In the genomic region with DNA sequence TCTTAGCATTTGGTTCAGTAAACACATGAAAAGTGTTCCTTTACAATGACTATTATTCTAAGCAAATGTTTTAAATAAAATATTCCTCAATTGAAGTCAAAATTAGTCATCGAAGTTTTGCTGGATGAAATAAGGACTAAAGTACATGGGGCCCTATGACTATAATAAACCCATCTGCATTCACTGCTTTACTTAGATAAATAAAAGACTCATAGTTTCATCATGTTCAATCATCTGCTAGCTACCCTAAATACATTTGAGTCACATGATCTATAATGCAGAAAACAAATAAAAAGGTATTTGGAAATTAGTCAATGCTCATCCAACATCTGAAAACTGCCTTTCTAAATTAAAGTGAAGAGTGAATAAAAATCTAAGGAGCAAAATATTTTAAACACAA, we compare ENCODE assay signal across 9 cellular contexts.
A peak's percentile ranks its signal among the peaks of the same experiment; 100 is the strongest.
DNase-seq lines count a peak whose midpoint lies in the region; ATAC-seq and TF ChIP-seq lines count a peak whose summit lies in the region.
"Had no signal": no experiment of that assay in that cellular context is flagged by ENCODE, and none has a peak within 500 bp of the region (broad histone marks: within the 10 kb centered on the region; RNA-seq: fewer than 3 reads in every experiment).

No MANE protein-coding gene starts in this region.

- H3K9me3 Mint-ChIP-seq in HFFc6 (peaks cover 4% of the 10 kb centered on the region), memory B cell (peaks cover 3% of the 10 kb centered on the region)
- peaks cover 15% of the 10 kb centered on the region for H3K9me3 Mint-ChIP-seq in activated CD8-positive, alpha-beta T cell treated with anti-CD3 and anti-CD28 coated beads, Interleukin-2, amount 10 ng/mL, durations not matched to agents 7 days and 5 days (ENCODE audit: insufficient read depth)

- H3K27me3 Mint-ChIP-seq in HFFc6 (ENCODE audit: insufficient read depth) (no peaks in the 10 kb centered on the region), memory B cell (no peaks in the 10 kb centered on the region)
- H3K27me3 Mint-ChIP-seq in activated CD8-positive, alpha-beta T cell treated with anti-CD3 and anti-CD28 coated beads, Interleukin-2, amount 10 ng/mL, durations not matched to agents 7 days and 5 days (ENCODE audit: low read depth), result no peaks in the 10 kb centered on the region

- H3K27ac Mint-ChIP-seq in HFFc6 (peak overlapping the region; percentile 76), memory B cell (peak overlapping the region; percentile 67)
- H3K27ac Mint-ChIP-seq in activated CD8-positive, alpha-beta T cell treated with anti-CD3 and anti-CD28 coated beads, Interleukin-2, amount 10 ng/mL, durations not matched to agents 7 days and 5 days, result peak overlapping the region; percentile 86

- CTCF ChIA-PET in activated CD8-positive, alpha-beta T cell treated with anti-CD3 and anti-CD28 coated beads, Interleukin-2, amount 10 ng/mL, durations not matched to agents 7 days and 5 days (lab: Charles Lee), result interaction anchor here (1.2 to 2.7 kb wide), 2 partner anchors 9 to 78 kb away, joined by 4 to 11 read pairs; no protein-coding TSS in a partner anchor

- H3K36me3 Mint-ChIP-seq in HFFc6 (ENCODE audit: low read depth) (peaks cover 28% of the 10 kb centered on the region), memory B cell (peaks cover 9% of the 10 kb centered on the region)
- peaks cover 53% of the 10 kb centered on the region for H3K36me3 Mint-ChIP-seq in activated CD8-positive, alpha-beta T cell treated with anti-CD3 and anti-CD28 coated beads, Interleukin-2, amount 10 ng/mL, durations not matched to agents 7 days and 5 days (ENCODE audit: low read depth)

- DNase-seq in DMS53 treated with DMSO at 0.1 percent for 48 hours (lab: John Stamatoyannopoulos, UW; ENCODE audit: unreplicated experiment), result peak; percentile 56
- peak; percentile 42 for DNase-seq in HFFc6
- DNase-seq in activated CD8-positive, alpha-beta T cell treated with anti-CD3 and anti-CD28 coated beads, Interleukin-2, amount 10 ng/mL, durations not matched to agents 7 days and 5 days, result no peak
- DNase-seq in memory B cell (ENCODE audit: low spot score in 2 of 2), result no peak
- DNase-seq in medulla oblongata (ENCODE audit: extremely low spot score), result no peak
- no peak for DNase-seq in GM10266 (ENCODE audit: extremely low spot score)
- DNase-seq: SW 1271 had no signal

- POLR2A ChIA-PET in activated CD8-positive, alpha-beta T cell treated with anti-CD3 and anti-CD28 coated beads, Interleukin-2, amount 10 ng/mL, durations not matched to agents 7 days and 5 days (lab: Charles Lee), result interaction anchor here (1.6 kb wide), 1 partner anchor 78 kb away, joined by 3 read pairs; a partner anchor contains a TSS

- H3K4me1 Mint-ChIP-seq in HFFc6 (ENCODE audit: low read depth) (peaks cover 75% of the 10 kb centered on the region), memory B cell (peaks cover 21% of the 10 kb centered on the region)
- H3K4me1 Mint-ChIP-seq in activated CD8-positive, alpha-beta T cell treated with anti-CD3 and anti-CD28 coated beads, Interleukin-2, amount 10 ng/mL, durations not matched to agents 7 days and 5 days (ENCODE audit: low read depth), result peaks cover 57% of the 10 kb centered on the region

- no peak for TF ChIP-seq CTCF in HFFc6 (IDR thresholded peaks at IDR 0.05)
- TF ChIP-seq CTCF in GM10266 (IDR thresholded peaks at IDR 0.05; ENCODE audit: control insufficient read depth, insufficient read depth, low read depth, missing control alignments), result no peak

- ATAC-seq in activated CD8-positive, alpha-beta T cell treated with anti-CD3 and anti-CD28 coated beads, Interleukin-2, amount 10 ng/mL, durations not matched to agents 7 days and 5 days, result no peak
- no peak for ATAC-seq in memory B cell (ENCODE audit: low read depth)
- ATAC-seq in GM19397 (IDR thresholded peaks at IDR 0.05; ENCODE audit: unreplicated experiment), result no peak
- ATAC-seq in HG02852 (IDR thresholded peaks at IDR 0.05; ENCODE audit: unreplicated experiment), result no peak

- H3K4me3 Mint-ChIP-seq in HFFc6, result peak overlapping the region; percentile 45
- H3K4me3 Mint-ChIP-seq in activated CD8-positive, alpha-beta T cell treated with anti-CD3 and anti-CD28 coated beads, Interleukin-2, amount 10 ng/mL, durations not matched to agents 7 days and 5 days, result peak overlapping the region; percentile 51
- H3K4me3 Mint-ChIP-seq in memory B cell, result no peak overlapping the region

Comparison
In these comparisons a context has a peak if more than half of its experiments do, and no peak if none do; other contexts are left out.
1. DNase-seq: peak in DMS53 treated with DMSO at 0.1 percent for 48 hours (single experiment) and HFFc6 (single experiment); none in activated CD8-positive, alpha-beta T cell treated with anti-CD3 and anti-CD28 coated beads, Interleukin-2, amount 10 ng/mL, durations not matched to agents 7 days and 5 days (single experiment), memory B cell (0 of 2), medulla oblongata (single experiment) and GM10266 (single experiment).
2. Peak in every context shown above with its lines, with median percentiles within 50 percentile points of each other: H3K27ac Mint-ChIP-seq.